Comparison of ENCODE assay signal across 19 cellular contexts in genomic region chr5:139183502-139183901, GRCh38.
"Had no signal": no experiment of that assay in that cellular context is flagged by ENCODE, and none has a peak within 500 bp of the region (broad histone marks: within the 10 kb centered on the region; RNA-seq: fewer than 3 reads in every experiment).

No MANE protein-coding gene starts in this region.

- H3K4me3 Mint-ChIP-seq: activated B cell treated with CpG ODN at 0.5 μM for 24 hours; activated CD4-positive, alpha-beta T cell treated with anti-CD3 and anti-CD28 coated beads, Interleukin-2, amount 10 ng/mL, durations not matched to agents 24 days and 14 days; naive thymus-derived CD4-positive, alpha-beta T cell; T-helper 17 cell had no signal

- DNase-seq: activated B cell treated with CpG ODN at 0.5 μM for 24 hours; activated CD4-positive, alpha-beta T cell treated with anti-CD3 and anti-CD28 coated beads, Interleukin-2, amount 10 ng/mL, durations not matched to agents 24 days and 14 days; activated naive CD4-positive, alpha-beta T cell treated with anti-CD3 and anti-CD28 coated beads, Interleukin-2, amount 50 U/mL, for 16 hours; activated T-cell treated with anti-CD3 and anti-CD28 coated beads for 4 hours; adrenal gland; dermis blood vessel endothelial cell; erythroblast; hypothalamus; left cardiac atrium; naive thymus-derived CD4-positive, alpha-beta T cell; right lobe of liver; spleen; stimulated activated CD4-positive, alpha-beta T cell treated with anti-CD3 and anti-CD28 coated beads, Interleukin-1b, Interleukin-23, amount 100 ng/mL, for 48 hours; stimulated activated naive CD4-positive, alpha-beta T cell; T-helper 17 cell; trophoblast cell had no signal

- H3K27me3 ChIP-seq: adrenal gland, right lobe of liver, spleen had no signal

- H3K36me3 ChIP-seq: adrenal gland, prostate gland, right lobe of liver had no signal

- H3K9me3 ChIP-seq: adrenal gland, prostate gland, right lobe of liver, spleen had no signal

- ATAC-seq: left cardiac atrium; naive thymus-derived CD4-positive, alpha-beta T cell; right lobe of liver; T-helper 17 cell had no signal

- H3K4me3 ChIP-seq: adrenal gland, lung, prostate gland, right lobe of liver, spleen had no signal

- H3K27ac Mint-ChIP-seq: activated B cell treated with CpG ODN at 0.5 μM for 24 hours; activated CD4-positive, alpha-beta T cell treated with anti-CD3 and anti-CD28 coated beads, Interleukin-2, amount 10 ng/mL, durations not matched to agents 24 days and 14 days; activated T-helper 2 cell treated with anti-CD3 and anti-CD28 coated beads, Interferon-gamma antibody, Interleukin-2, Interleukin-4, amounts not matched to agents 10 μg/mL and 5 μg/mL and 100 μg/mL, durations not matched to agents 14 hours and 24 hours and 36 hours; naive thymus-derived CD4-positive, alpha-beta T cell; T-helper 17 cell had no signal

- H3K27me3 Mint-ChIP-seq: activated B cell treated with CpG ODN at 0.5 μM for 24 hours; activated CD4-positive, alpha-beta T cell treated with anti-CD3 and anti-CD28 coated beads, Interleukin-2, amount 10 ng/mL, durations not matched to agents 24 days and 14 days; naive thymus-derived CD4-positive, alpha-beta T cell; T-helper 17 cell had no signal

- H3K9me3 Mint-ChIP-seq: activated B cell treated with CpG ODN at 0.5 μM for 24 hours; activated CD4-positive, alpha-beta T cell treated with anti-CD3 and anti-CD28 coated beads, Interleukin-2, amount 10 ng/mL, durations not matched to agents 24 days and 14 days; activated T-helper 2 cell treated with anti-CD3 and anti-CD28 coated beads, Interferon-gamma antibody, Interleukin-2, Interleukin-4, amounts not matched to agents 10 μg/mL and 5 μg/mL and 100 μg/mL, durations not matched to agents 14 hours and 24 hours and 36 hours; naive thymus-derived CD4-positive, alpha-beta T cell had no signal
